ENCODE assay signal across 30 cellular contexts in genomic region chr14:76490735-76491134, GRCh38.
DNase-seq lines count a peak whose midpoint lies in the region; ATAC-seq and TF ChIP-seq lines count a peak whose summit lies in the region.
"Had no signal": no experiment of that assay in that cellular context is flagged by ENCODE, and none has a peak within 500 bp of the region (broad histone marks: within the 10 kb centered on the region; RNA-seq: fewer than 3 reads in every experiment).

No MANE protein-coding gene starts in this region.

- H3K27me3 Mint-ChIP-seq in WTC11 (ENCODE audit: low read depth) = no peaks in the 10 kb centered on the region
- H3K27me3 Mint-ChIP-seq in activated CD8-positive, alpha-beta T cell treated with anti-CD3 and anti-CD28 coated beads, Interleukin-2, amount 10 ng/mL, durations not matched to agents 7 days and 5 days (ENCODE audit: low read depth) = no peaks in the 10 kb centered on the region
- no peaks in the 10 kb centered on the region for H3K27me3 Mint-ChIP-seq in activated CD4-positive, alpha-beta memory T cell treated with anti-CD3 and anti-CD28 coated beads for 36 hours

- ATAC-seq in HG02610 (IDR thresholded peaks at IDR 0.05; ENCODE audit: unreplicated experiment) = peak; percentile 63
- peak; percentile 51; the same call in 1 of the 2 replicates for ATAC-seq in WTC11
- ATAC-seq in activated CD8-positive, alpha-beta T cell treated with anti-CD3 and anti-CD28 coated beads, Interleukin-2, amount 10 ng/mL, durations not matched to agents 7 days and 5 days = no peak
- ATAC-seq: naive thymus-derived CD8-positive, alpha-beta T cell; stimulated activated naive B cell treated with anti-CD40 and anti-IgM and Interleukin-4, amounts not matched to agents 10 μg/mL and 1 μg/mL and 100 μg/mL, for 72 hours; upper lobe of right lung had no signal

- CTCF ChIA-PET in WTC11 (lab: Charles Lee) = interaction anchor here (0.6 to 1.3 kb wide), 2 partner anchors 153 to 241 kb away, joined by 3 to 5 read pairs; no protein-coding TSS in a partner anchor
- CTCF ChIA-PET in activated CD8-positive, alpha-beta T cell treated with anti-CD3 and anti-CD28 coated beads, Interleukin-2, amount 10 ng/mL, durations not matched to agents 7 days and 5 days (lab: Charles Lee) = no interaction called here
- CTCF ChIA-PET in activated CD4-positive, alpha-beta memory T cell treated with anti-CD3 and anti-CD28 coated beads for 36 hours (lab: Charles Lee) = interaction anchor here (1.1 to 1.3 kb wide), 2 partner anchors 9 to 157 kb away, joined by 3 to 4 read pairs; no protein-coding TSS in a partner anchor

- POLR2A ChIA-PET in WTC11 (lab: Charles Lee) = no interaction called here
- POLR2A ChIA-PET in activated CD8-positive, alpha-beta T cell treated with anti-CD3 and anti-CD28 coated beads, Interleukin-2, amount 10 ng/mL, durations not matched to agents 7 days and 5 days (lab: Charles Lee) = no interaction called here
- POLR2A ChIA-PET in activated CD4-positive, alpha-beta memory T cell treated with anti-CD3 and anti-CD28 coated beads for 36 hours (lab: Charles Lee) = no interaction called here

- H3K9me3 Mint-ChIP-seq in WTC11 = no peaks in the 10 kb centered on the region
- no peaks in the 10 kb centered on the region for H3K9me3 Mint-ChIP-seq in activated CD8-positive, alpha-beta T cell treated with anti-CD3 and anti-CD28 coated beads, Interleukin-2, amount 10 ng/mL, durations not matched to agents 7 days and 5 days (ENCODE audit: insufficient read depth)
- no peaks in the 10 kb centered on the region for H3K9me3 Mint-ChIP-seq in activated CD4-positive, alpha-beta memory T cell treated with anti-CD3 and anti-CD28 coated beads for 36 hours
- H3K9me3 Mint-ChIP-seq: activated T-helper 2 cell treated with anti-CD3 and anti-CD28 coated beads, Interferon-gamma antibody, Interleukin-2, Interleukin-4, amounts not matched to agents 10 μg/mL and 5 μg/mL and 100 μg/mL, durations not matched to agents 14 hours and 24 hours and 36 hours; naive thymus-derived CD8-positive, alpha-beta T cell; stimulated activated naive B cell treated with anti-CD40 and anti-IgM and Interleukin-4, amounts not matched to agents 10 μg/mL and 1 μg/mL and 100 μg/mL, for 72 hours had no signal

- H3K4me1 Mint-ChIP-seq in WTC11 = peaks cover 11% of the 10 kb centered on the region
- no peaks in the 10 kb centered on the region for H3K4me1 Mint-ChIP-seq in activated CD8-positive, alpha-beta T cell treated with anti-CD3 and anti-CD28 coated beads, Interleukin-2, amount 10 ng/mL, durations not matched to agents 7 days and 5 days (ENCODE audit: low read depth)
- no peaks in the 10 kb centered on the region for H3K4me1 Mint-ChIP-seq in activated CD4-positive, alpha-beta memory T cell treated with anti-CD3 and anti-CD28 coated beads for 36 hours (ENCODE audit: low read depth)
- H3K4me1 Mint-ChIP-seq: naive thymus-derived CD8-positive, alpha-beta T cell; stimulated activated naive B cell treated with anti-CD40 and anti-IgM and Interleukin-4, amounts not matched to agents 10 μg/mL and 1 μg/mL and 100 μg/mL, for 72 hours had no signal

- DNase-seq in NCI-H2107 treated with DMSO at 0.1 percent for 48 hours (lab: John Stamatoyannopoulos, UW; ENCODE audit: unreplicated experiment) (peak; percentile 43), NCI-H2107 (lab: John Stamatoyannopoulos, UW) (no peak), WTC11 (ENCODE audit: low spot score) (no peak), retina (peak; percentile 48), COLO829 (ENCODE audit: low spot score) (no peak)
- no peak for DNase-seq in activated CD8-positive, alpha-beta T cell treated with anti-CD3 and anti-CD28 coated beads, Interleukin-2, amount 10 ng/mL, durations not matched to agents 7 days and 5 days
- no peak for DNase-seq in activated CD4-positive, alpha-beta memory T cell treated with anti-CD3 and anti-CD28 coated beads for 36 hours
- DNase-seq: 8988T; activated CD4-positive, alpha-beta T cell treated with anti-CD3 and anti-CD28 coated beads for 4 hours; activated CD8-positive, alpha-beta memory T cell treated with anti-CD3 and anti-CD28 coated beads for 24 hours; activated naive CD4-positive, alpha-beta T cell treated with anti-CD3 and anti-CD28 coated beads, Interleukin-2, amount 50 U/mL, for 16 hours; activated T-cell treated with anti-CD3 and anti-CD28 coated beads for 4 hours; C1 segment of cervical spinal cord; Calu3; DND-41; GF-D8; KBM-7; kidney glomerular epithelial cell; naive thymus-derived CD8-positive, alpha-beta T cell; NCI-H1105; NCI-H187; NCI-H226; NCI-H774; stimulated activated naive B cell treated with anti-CD40 and anti-IgM and Interleukin-4, amounts not matched to agents 10 μg/mL and 1 μg/mL and 100 μg/mL, for 72 hours; substantia nigra; T1000; upper lobe of right lung had no signal

- intact Hi-C loops in activated CD4-positive, alpha-beta memory T cell treated with anti-CD3 and anti-CD28 coated beads for 36 hours (cut with micrococcal nuclease) = no loop called here

- H3K27ac Mint-ChIP-seq in WTC11 = no peak overlapping the region
- H3K27ac Mint-ChIP-seq in activated CD8-positive, alpha-beta T cell treated with anti-CD3 and anti-CD28 coated beads, Interleukin-2, amount 10 ng/mL, durations not matched to agents 7 days and 5 days = no peak overlapping the region
- no peak overlapping the region for H3K27ac Mint-ChIP-seq in activated CD4-positive, alpha-beta memory T cell treated with anti-CD3 and anti-CD28 coated beads for 36 hours
- H3K27ac Mint-ChIP-seq: activated T-helper 2 cell treated with anti-CD3 and anti-CD28 coated beads, Interferon-gamma antibody, Interleukin-2, Interleukin-4, amounts not matched to agents 10 μg/mL and 5 μg/mL and 100 μg/mL, durations not matched to agents 14 hours and 24 hours and 36 hours; naive thymus-derived CD8-positive, alpha-beta T cell; stimulated activated naive B cell treated with anti-CD40 and anti-IgM and Interleukin-4, amounts not matched to agents 10 μg/mL and 1 μg/mL and 100 μg/mL, for 72 hours had no signal

- no peak for TF ChIP-seq CTCF in WTC11 (IDR thresholded peaks at IDR 0.05)

- no peaks in the 10 kb centered on the region for H3K36me3 Mint-ChIP-seq in WTC11
- no peaks in the 10 kb centered on the region for H3K36me3 Mint-ChIP-seq in activated CD8-positive, alpha-beta T cell treated with anti-CD3 and anti-CD28 coated beads, Interleukin-2, amount 10 ng/mL, durations not matched to agents 7 days and 5 days (ENCODE audit: low read depth)
- H3K36me3 Mint-ChIP-seq in activated CD4-positive, alpha-beta memory T cell treated with anti-CD3 and anti-CD28 coated beads for 36 hours = no peaks in the 10 kb centered on the region
- H3K36me3 Mint-ChIP-seq: brain; naive thymus-derived CD8-positive, alpha-beta T cell; stimulated activated naive B cell treated with anti-CD40 and anti-IgM and Interleukin-4, amounts not matched to agents 10 μg/mL and 1 μg/mL and 100 μg/mL, for 72 hours had no signal

- no peak overlapping the region for H3K4me3 Mint-ChIP-seq in WTC11
- H3K4me3 Mint-ChIP-seq in activated CD8-positive, alpha-beta T cell treated with anti-CD3 and anti-CD28 coated beads, Interleukin-2, amount 10 ng/mL, durations not matched to agents 7 days and 5 days = no peak overlapping the region
- no peak overlapping the region for H3K4me3 Mint-ChIP-seq in activated CD4-positive, alpha-beta memory T cell treated with anti-CD3 and anti-CD28 coated beads for 36 hours
- H3K4me3 Mint-ChIP-seq: naive thymus-derived CD8-positive, alpha-beta T cell; stimulated activated naive B cell treated with anti-CD40 and anti-IgM and Interleukin-4, amounts not matched to agents 10 μg/mL and 1 μg/mL and 100 μg/mL, for 72 hours had no signal

TF ChIP-seq in WTC11, 78 proteins besides CTCF, POLR2A, EP300 and RAD21:
- TF ChIP-seq NFE2L1 (CRISPR knock-in tag; IDR thresholded peaks at IDR 0.05) (no peak), JUN (CRISPR knock-in tag; IDR thresholded peaks at IDR 0.05) (no peak)
TF ChIP-seq in WTC11: peak in this region for 0.

Comparison
In these comparisons a context has a peak if more than half of its experiments do, and no peak if none do; other contexts are left out.
1. DNase-seq: peak in NCI-H2107 treated with DMSO at 0.1 percent for 48 hours (single experiment) and retina (single experiment); none in NCI-H2107 (single experiment), WTC11 (single experiment), activated CD8-positive, alpha-beta T cell treated with anti-CD3 and anti-CD28 coated beads, Interleukin-2, amount 10 ng/mL, durations not matched to agents 7 days and 5 days (single experiment), COLO829 (single experiment) and activated CD4-positive, alpha-beta memory T cell treated with anti-CD3 and anti-CD28 coated beads for 36 hours (single experiment).